ENCODE assay signal across 1 cellular context in the genomic region with DNA sequence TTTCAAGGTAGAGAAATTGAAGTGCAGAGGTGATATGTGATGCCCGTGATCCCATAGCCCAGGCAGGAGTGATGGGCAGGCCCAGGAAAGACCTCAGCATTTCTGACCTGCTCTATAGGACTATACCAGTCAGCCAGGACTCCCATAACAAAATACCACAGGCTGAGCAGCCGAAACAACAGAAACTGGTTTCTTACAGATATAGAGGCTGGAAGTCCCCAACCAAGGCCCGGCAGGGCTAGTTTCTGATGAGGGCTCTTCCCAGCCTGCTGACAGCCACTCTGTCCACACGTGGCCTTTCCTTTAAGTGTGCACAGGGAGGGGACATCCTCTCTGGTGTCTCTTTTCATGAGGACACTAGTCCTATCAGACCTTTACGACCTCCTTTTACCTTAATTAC.
TF ChIP-seq lines count a peak whose summit lies in the region.

No MANE protein-coding gene starts in this region.

TF ChIP-seq in H1, 55 proteins besides CTCF, POLR2A, EP300 and RAD21:
- TF ChIP-seq PHF8 (conservative IDR thresholded peaks at IDR 0.05; ENCODE audit: low read depth, low read length) (no peak), SP4 (IDR thresholded peaks at IDR 0.05; ENCODE audit: low read length) (no peak), NANOG (IDR thresholded peaks at IDR 0.05; ENCODE audit: insufficient read depth, low read depth, low read length, poor library complexity, severe bottlenecking) (no peak), SUZ12 (IDR thresholded peaks at IDR 0.05; ENCODE audit: low read length) (no peak), POLR2AphosphoS5 (IDR thresholded peaks at IDR 0.05; ENCODE audit: low read depth, low read length) (no peak)
- TF ChIP-seq, protein P1, sequence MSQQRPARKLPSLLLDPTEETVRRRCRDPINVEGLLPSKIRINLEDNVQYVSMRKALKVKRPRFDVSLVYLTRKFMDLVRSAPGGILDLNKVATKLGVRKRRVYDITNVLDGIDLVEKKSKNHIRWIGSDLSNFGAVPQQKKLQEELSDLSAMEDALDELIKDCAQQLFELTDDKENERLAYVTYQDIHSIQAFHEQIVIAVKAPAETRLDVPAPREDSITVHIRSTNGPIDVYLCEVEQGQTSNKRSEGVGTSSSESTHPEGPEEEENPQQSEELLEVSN (IDR thresholded peaks at IDR 0.05) = no peak
